ENCODE assay signal across 19 cellular contexts in the genomic region with DNA sequence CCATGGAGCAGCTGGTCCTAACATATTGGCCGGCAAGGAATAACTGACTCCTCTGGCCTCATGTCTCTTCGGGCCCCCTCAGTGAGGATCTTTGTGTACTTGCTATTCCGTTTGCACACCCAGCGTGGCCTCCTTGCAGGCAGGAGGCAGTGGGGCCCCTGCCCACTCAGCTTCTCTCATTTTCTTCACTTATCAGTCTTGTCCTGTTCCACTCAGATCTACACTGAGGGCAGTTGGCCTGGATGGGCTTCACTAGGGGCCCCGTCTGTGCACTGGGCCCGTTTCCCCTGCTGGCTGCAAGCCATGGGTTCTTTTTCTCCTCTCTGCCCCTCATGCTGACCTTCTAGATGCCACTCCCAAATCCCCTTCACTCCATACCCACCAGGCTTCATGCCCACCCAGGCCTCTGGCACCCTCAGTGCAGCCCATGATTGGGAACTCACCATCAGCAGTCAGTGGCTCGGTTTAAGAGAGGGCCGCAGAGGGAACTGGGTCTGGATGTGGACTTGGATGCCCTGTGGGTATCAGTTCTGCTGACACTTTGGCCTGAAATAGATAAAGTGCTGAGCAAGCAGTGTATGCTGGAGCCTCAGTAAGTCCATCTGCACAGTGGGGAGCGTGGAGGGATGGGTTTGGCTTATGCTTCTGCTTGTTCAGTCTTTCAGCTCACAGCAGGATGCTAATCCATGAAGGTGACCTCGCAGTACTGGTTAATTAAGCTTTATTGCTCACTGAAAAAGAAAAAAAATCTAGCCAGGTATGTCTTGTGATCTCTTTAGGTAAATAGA. TPM values are rescaled to one million over a fixed set of nuclear protein-coding genes. Genes with fewer than 3 reads are reported as not detected.
A peak's percentile ranks its signal among the peaks of the same experiment; 100 is the strongest.
DNase-seq lines count a peak whose midpoint lies in the region; ATAC-seq and TF ChIP-seq lines count a peak whose summit lies in the region.
"Had no signal": no experiment of that assay in that cellular context is flagged by ENCODE, and none has a peak within 500 bp of the region (broad histone marks: within the 10 kb centered on the region; RNA-seq: fewer than 3 reads in every experiment).

No MANE protein-coding gene starts in this region.

- H3K9me3 ChIP-seq in CD4-positive, CD25-positive, alpha-beta regulatory T cell (ENCODE audit: control insufficient read depth in 2 of 2, low read length in 2 of 2), result no peaks in the 10 kb centered on the region
- H3K9me3 ChIP-seq in H9 (ENCODE audit: control insufficient read depth, low read depth, low read length), result no peaks in the 10 kb centered on the region
- H3K9me3 ChIP-seq: breast epithelium, thoracic aorta had no signal

- no peak overlapping the region for H3K23ac ChIP-seq in H9 (ENCODE audit: insufficient read length, low read depth, low read length)

- H3K9ac ChIP-seq in H9 (ENCODE audit: extremely low read depth, insufficient read length, low read length), result no peak overlapping the region

- peak overlapping the region in 2 of 3 donors; percentile 8 to 82 for H3K27ac Mint-ChIP-seq in CD4-positive, CD25-positive, alpha-beta regulatory T cell
- H3K27ac Mint-ChIP-seq in H9 (peak overlapping the region; percentile 58 to 92 (median 85)), natural killer cell (peak overlapping the region; percentile 63 to 65)
- peak overlapping the region; percentile 81 for H3K27ac Mint-ChIP-seq in central memory CD8-positive, alpha-beta T cell (ENCODE audit: low read depth)
- H3K27ac Mint-ChIP-seq in stimulated activated naive B cell treated with anti-CD40 and anti-IgM and Interleukin-4, amounts not matched to agents 10 μg/mL and 1 μg/mL and 100 μg/mL, for 72 hours, result no peak overlapping the region
- H3K27ac Mint-ChIP-seq: activated naive CD8-positive, alpha-beta T cell treated with anti-CD3 and anti-CD28 coated beads, Interleukin-2, amount 10 ng/mL, durations not matched to agents 7 days and 5 days had no signal

- no peak overlapping the region for H3K4me2 ChIP-seq in H9 (ENCODE audit: insufficient read depth, insufficient read length, low read length)

- no peak overlapping the region for H2BK15ac ChIP-seq in H9 (ENCODE audit: low read depth, low read length)

- H2BK12ac ChIP-seq in H9 (ENCODE audit: insufficient read length, low read depth, low read length), result no peak overlapping the region

- peak overlapping the region in 1 of 4 donors; percentile 15 for H3K4me3 Mint-ChIP-seq in CD4-positive, CD25-positive, alpha-beta regulatory T cell
- H3K4me3 Mint-ChIP-seq in H9 (no peak overlapping the region), natural killer cell (peak overlapping the region; percentile 29)
- H3K4me3 Mint-ChIP-seq in central memory CD8-positive, alpha-beta T cell, result no peak overlapping the region
- H3K4me3 Mint-ChIP-seq in stimulated activated naive B cell treated with anti-CD40 and anti-IgM and Interleukin-4, amounts not matched to agents 10 μg/mL and 1 μg/mL and 100 μg/mL, for 72 hours, result no peak overlapping the region
- H3K4me3 Mint-ChIP-seq: activated naive CD8-positive, alpha-beta T cell treated with anti-CD3 and anti-CD28 coated beads, Interleukin-2, amount 10 ng/mL, durations not matched to agents 7 days and 5 days had no signal

- H3K14ac ChIP-seq in H9 (ENCODE audit: insufficient read depth, low read length), result 0 out of 2 replicates have a peak overlapping the region, but pooled peaks have one; percentile 39

- H3K27ac ChIP-seq in CD4-positive, CD25-positive, alpha-beta regulatory T cell (ENCODE audit: insufficient read depth, low read length, poor library complexity, severe bottlenecking), result no peak overlapping the region
- H3K27ac ChIP-seq in H9 (ENCODE audit: insufficient read length, low read depth, low read length), result no peak overlapping the region
- H3K27ac ChIP-seq: breast epithelium, thoracic aorta had no signal

- no peak overlapping the region for H3T11ph ChIP-seq in H9 (ENCODE audit: low read length)

- DNase-seq in CD4-positive, CD25-positive, alpha-beta regulatory T cell, result no peak
- DNase-seq in H9 (no peak), natural killer cell (no peak), putamen (ENCODE audit: low spot score) (no peak)
- no peak for DNase-seq in central memory CD8-positive, alpha-beta T cell (ENCODE audit: low spot score in 2 of 2)
- DNase-seq in stimulated activated naive B cell treated with anti-CD40 and anti-IgM and Interleukin-4, amounts not matched to agents 10 μg/mL and 1 μg/mL and 100 μg/mL, for 72 hours, result no peak
- DNase-seq: activated CD4-positive, alpha-beta T cell treated with anti-CD3 and anti-CD28 coated beads for 1 hour; activated naive CD8-positive, alpha-beta T cell treated with anti-CD3 and anti-CD28 coated beads, Interleukin-2, amount 10 ng/mL, durations not matched to agents 7 days and 5 days; DMS79; head of caudate nucleus; islet precursor cell; NCI-H2081; occipital lobe; stimulated activated CD4-positive, alpha-beta T cell treated with anti-CD3 and anti-CD28 coated beads, Interleukin-4, amount 100 ng/mL, for 24 hours; stimulated activated CD8-positive, alpha-beta memory T cell treated with anti-CD3 and anti-CD28 coated beads, Interleukin-4, amount 100 ng/mL, for 48 hours had no signal

- peaks cover 8% of the 10 kb centered on the region for H3K36me3 Mint-ChIP-seq in CD4-positive, CD25-positive, alpha-beta regulatory T cell
- H3K36me3 Mint-ChIP-seq in H9 (ENCODE audit: insufficient read depth in 1 of 3, low read depth in 3 of 3), result peaks cover 0 to 7% (median 3%) of the 10 kb centered on the region in 3 experiments; a peak in 3 of 7 replicates
- H3K36me3 Mint-ChIP-seq in central memory CD8-positive, alpha-beta T cell (ENCODE audit: insufficient read depth), result no peaks in the 10 kb centered on the region
- no peaks in the 10 kb centered on the region for H3K36me3 Mint-ChIP-seq in natural killer cell
- peaks cover 14 to 20% of the 10 kb centered on the region in 2 donors for H3K36me3 Mint-ChIP-seq in stimulated activated naive B cell treated with anti-CD40 and anti-IgM and Interleukin-4, amounts not matched to agents 10 μg/mL and 1 μg/mL and 100 μg/mL, for 72 hours

- no peak overlapping the region for H2AFZ ChIP-seq in H9 (ENCODE audit: low read length)

- ATAC-seq in CD4-positive, CD25-positive, alpha-beta regulatory T cell (ENCODE audit: low read depth in 2 of 2), result no peak
- ATAC-seq in central memory CD8-positive, alpha-beta T cell (replicated peaks; ENCODE audit: extremely low read depth, poor library complexity, severe bottlenecking), result no peak
- ATAC-seq in natural killer cell (peak in 1 of 3 donors; percentile 24), GM21619 (IDR thresholded peaks at IDR 0.05; ENCODE audit: unreplicated experiment) (no peak), GM21447 (IDR thresholded peaks at IDR 0.05; ENCODE audit: unreplicated experiment) (no peak)
- ATAC-seq in stimulated activated naive B cell treated with anti-CD40 and anti-IgM and Interleukin-4, amounts not matched to agents 10 μg/mL and 1 μg/mL and 100 μg/mL, for 72 hours (replicated peaks), result no peak

- H3K23me2 ChIP-seq in H9 (ENCODE audit: insufficient read length, low read depth, low read length, poor library complexity, severe bottlenecking), result no peaks in the 10 kb centered on the region

- H2BK120ac ChIP-seq in H9 (ENCODE audit: low read depth, low read length, poor library complexity, severe bottlenecking), result no peak overlapping the region

- peaks cover 22% of the 10 kb centered on the region; the same call in 1 of the 2 replicates for H3K79me2 ChIP-seq in H9 (ENCODE audit: insufficient read depth, low read length)

- H4K20me1 ChIP-seq in H9 (ENCODE audit: control insufficient read depth, insufficient read depth, insufficient read length), result no peaks in the 10 kb centered on the region

- H4K8ac ChIP-seq in H9 (replicated peaks; ENCODE audit: insufficient read length, low read depth, low read length), result no peak overlapping the region

- H3K4me1 ChIP-seq in CD4-positive, CD25-positive, alpha-beta regulatory T cell (ENCODE audit: control insufficient read depth, insufficient read depth, low read length, poor library complexity, severe bottlenecking), result peaks cover 16% of the 10 kb centered on the region
- peaks cover 11% of the 10 kb centered on the region; the same call in 1 of the 2 replicates for H3K4me1 ChIP-seq in H9 (ENCODE audit: insufficient read depth, low read length)
- H3K4me1 ChIP-seq: breast epithelium had no signal

- H3K18ac ChIP-seq in H9 (ENCODE audit: insufficient read length, low read depth, low read length), result no peak overlapping the region

- TF ChIP-seq CTCF in H9 (conservative IDR thresholded peaks at IDR 0.05) (no peak), natural killer cell (IDR thresholded peaks at IDR 0.05) (no peak)

- no peak overlapping the region for H4K91ac ChIP-seq in H9 (ENCODE audit: insufficient read length, low read depth, low read length)

- peak overlapping the region; percentile 3 for H2AK5ac ChIP-seq in H9 (ENCODE audit: insufficient read length, low read length)

- H2BK20ac ChIP-seq in H9 (ENCODE audit: low read depth, low read length, poor library complexity, severe bottlenecking), result no peak overlapping the region

- H3K36me3 ChIP-seq in CD4-positive, CD25-positive, alpha-beta regulatory T cell (ENCODE audit: control insufficient read depth, insufficient read depth, low read length), result peaks cover 10% of the 10 kb centered on the region
- H3K36me3 ChIP-seq: breast epithelium, thoracic aorta had no signal

- H2BK5ac ChIP-seq in H9 (ENCODE audit: insufficient read length, low read length), result no peak overlapping the region

- no CpG with 5 or more reads among the region's 10 CpGs for WGBS in H9 (ENCODE audit: extremely low coverage, insufficient read length, low lambda C conversion rate)

- H3K27me3 Mint-ChIP-seq in CD4-positive, CD25-positive, alpha-beta regulatory T cell, result peaks cover 7% of the 10 kb centered on the region
- no peaks in the 10 kb centered on the region for H3K27me3 Mint-ChIP-seq in H9 (ENCODE audit: low read depth)
- no peaks in the 10 kb centered on the region for H3K27me3 Mint-ChIP-seq in central memory CD8-positive, alpha-beta T cell
- H3K27me3 Mint-ChIP-seq in natural killer cell (ENCODE audit: low read depth in 2 of 2), result no peaks in the 10 kb centered on the region
- no peaks in the 10 kb centered on the region for H3K27me3 Mint-ChIP-seq in stimulated activated naive B cell treated with anti-CD40 and anti-IgM and Interleukin-4, amounts not matched to agents 10 μg/mL and 1 μg/mL and 100 μg/mL, for 72 hours
- H3K27me3 Mint-ChIP-seq: activated naive CD8-positive, alpha-beta T cell treated with anti-CD3 and anti-CD28 coated beads, Interleukin-2, amount 10 ng/mL, durations not matched to agents 7 days and 5 days had no signal

- H3K79me1 ChIP-seq in H9 (ENCODE audit: insufficient read depth, low read depth, low read length, poor library complexity, severe bottlenecking), result peaks cover 3% of the 10 kb centered on the region

- H4K5ac ChIP-seq in H9 (ENCODE audit: insufficient read length, low read depth, low read length), result no peak overlapping the region

- H3K4me1 Mint-ChIP-seq in CD4-positive, CD25-positive, alpha-beta regulatory T cell, result peaks cover 41 to 76% (median 55%) of the 10 kb centered on the region in 4 donors
- H3K4me1 Mint-ChIP-seq in H9 (peaks cover 48 to 49% of the 10 kb centered on the region in 2 experiments), natural killer cell (peaks cover 72 to 73% of the 10 kb centered on the region in 2 donors)
- peaks cover 74% of the 10 kb centered on the region for H3K4me1 Mint-ChIP-seq in central memory CD8-positive, alpha-beta T cell
- peaks cover 29 to 54% of the 10 kb centered on the region in 2 donors for H3K4me1 Mint-ChIP-seq in stimulated activated naive B cell treated with anti-CD40 and anti-IgM and Interleukin-4, amounts not matched to agents 10 μg/mL and 1 μg/mL and 100 μg/mL, for 72 hours

- H3K4ac ChIP-seq in H9 (ENCODE audit: low read depth, low read length), result no peak overlapping the region; the same call in 1 of the 2 replicates

- intact Hi-C loops in natural killer cell (cut with micrococcal nuclease), result no loop called here

- no peak overlapping the region for H3K56ac ChIP-seq in H9 (ENCODE audit: insufficient read length, low read depth, low read length)

- H3K4me3 ChIP-seq in CD4-positive, CD25-positive, alpha-beta regulatory T cell (ENCODE audit: low read depth, low read length), result no peak overlapping the region
- H3K4me3 ChIP-seq: breast epithelium, thoracic aorta had no signal

- H3K9me3 Mint-ChIP-seq in CD4-positive, CD25-positive, alpha-beta regulatory T cell, result peaks cover 0 to 1% (median 0%) of the 10 kb centered on the region in 7 donors
- H3K9me3 Mint-ChIP-seq in H9, result no peaks in the 10 kb centered on the region; a peak in 1 of 5 replicates
- H3K9me3 Mint-ChIP-seq in central memory CD8-positive, alpha-beta T cell, result no peaks in the 10 kb centered on the region
- H3K9me3 Mint-ChIP-seq in natural killer cell, result no peaks in the 10 kb centered on the region
- peaks cover 3 to 4% of the 10 kb centered on the region in 2 donors for H3K9me3 Mint-ChIP-seq in stimulated activated naive B cell treated with anti-CD40 and anti-IgM and Interleukin-4, amounts not matched to agents 10 μg/mL and 1 μg/mL and 100 μg/mL, for 72 hours

- H3K27me3 ChIP-seq in CD4-positive, CD25-positive, alpha-beta regulatory T cell (ENCODE audit: control insufficient read depth, insufficient read depth, low read length), result no peaks in the 10 kb centered on the region
- no peaks in the 10 kb centered on the region for H3K27me3 ChIP-seq in H9 (ENCODE audit: insufficient read depth, low read length)
- H3K27me3 ChIP-seq: breast epithelium had no signal

RNA-seq across cellular contexts. Expression of gene ERBIN, which starts 57.9 kb away (rescaled TPM):
- total RNA-seq in CD4-positive, CD25-positive, alpha-beta regulatory T cell, result 114 TPM
- 10 to 100 TPM; 21.5 to 58.2 (median 38.8) TPM for polyA plus RNA-seq in CD4-positive, CD25-positive, alpha-beta regulatory T cell
- total RNA-seq in H9 (2021) (38.9 and 42.9 TPM in 2 replicates), natural killer cell (100 to 1,000 TPM; 153 to 171 (median 166) TPM)
